22 cellular contexts compared by ENCODE assay signal in the genomic region with DNA sequence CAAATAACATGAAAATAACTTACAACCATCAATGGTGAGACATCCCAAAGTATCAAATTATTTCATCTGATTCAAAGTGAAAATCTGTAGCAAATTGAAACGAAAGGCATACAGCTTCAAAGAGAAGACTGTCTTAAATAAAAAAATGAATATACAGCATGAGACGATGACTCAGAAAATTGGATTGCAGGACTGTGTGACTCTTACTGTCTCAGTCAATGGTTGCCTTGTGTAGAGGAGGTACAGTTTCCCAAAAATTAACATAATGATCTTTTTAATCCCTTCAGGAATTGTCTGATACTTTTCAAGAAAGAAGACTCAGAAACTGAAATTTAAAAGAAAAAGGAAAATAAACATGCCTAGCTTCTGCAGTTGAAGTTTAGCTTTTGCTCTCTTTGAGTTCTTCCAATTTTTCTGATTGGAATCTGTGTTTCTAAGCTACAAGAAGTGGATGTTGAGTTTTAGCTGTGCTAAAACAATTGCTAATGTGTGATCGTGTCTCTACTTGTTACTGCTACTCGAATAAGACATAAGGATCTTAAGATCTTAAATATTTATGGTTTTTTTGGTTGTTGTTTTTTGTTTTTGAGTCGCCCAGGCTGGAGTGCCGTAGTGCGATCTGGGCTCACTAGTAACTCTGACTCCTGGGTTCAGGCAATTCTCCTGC. TPM values are rescaled to one million over a fixed set of nuclear protein-coding genes. Genes with fewer than 3 reads are reported as not detected.
DNase-seq lines count a peak whose midpoint lies in the region; ATAC-seq and TF ChIP-seq lines count a peak whose summit lies in the region.
"Had no signal": no experiment of that assay in that cellular context is flagged by ENCODE, and none has a peak within 500 bp of the region (broad histone marks: within the 10 kb centered on the region; RNA-seq: fewer than 3 reads in every experiment).

No MANE protein-coding gene starts in this region.

- no peaks in the 10 kb centered on the region for H3K4me1 ChIP-seq in RWPE2 (ENCODE audit: insufficient read depth, poor library complexity, severe bottlenecking)
- H3K4me1 ChIP-seq: BE2C had no signal

- H3K9me3 Mint-ChIP-seq in mesothelial cell of epicardium: no peaks in the 10 kb centered on the region
- H3K9me3 Mint-ChIP-seq: activated CD8-positive, alpha-beta T cell treated with anti-CD3 and anti-CD28 coated beads for 36 hours; effector memory CD8-positive, alpha-beta T cell; naive thymus-derived CD8-positive, alpha-beta T cell had no signal

- H3K36me3 ChIP-seq in RWPE2 (ENCODE audit: low read depth): no peaks in the 10 kb centered on the region
- H3K36me3 ChIP-seq: BE2C, lower lobe of right lung, thoracic aorta had no signal

- ATAC-seq in RWPE2 (ENCODE audit: low read depth): 0 out of 3 replicates have a peak, but pooled peaks have one; percentile 51
- peak; percentile 61 for ATAC-seq in esophagus mucosa
- no peak for ATAC-seq in HG03521 (IDR thresholded peaks at IDR 0.05; ENCODE audit: unreplicated experiment)
- no peak for ATAC-seq in HG02623 (IDR thresholded peaks at IDR 0.05; ENCODE audit: unreplicated experiment)
- ATAC-seq: activated CD8-positive, alpha-beta T cell treated with anti-CD3 and anti-CD28 coated beads for 36 hours; effector memory CD8-positive, alpha-beta T cell; lower lobe of right lung; naive thymus-derived CD8-positive, alpha-beta T cell had no signal

- no peaks in the 10 kb centered on the region for H3K27me3 Mint-ChIP-seq in mesothelial cell of epicardium (ENCODE audit: low read depth)
- H3K27me3 Mint-ChIP-seq: effector memory CD8-positive, alpha-beta T cell had no signal

- peak overlapping the region; percentile 73 for H3K27ac Mint-ChIP-seq in mesothelial cell of epicardium
- H3K27ac Mint-ChIP-seq: activated CD8-positive, alpha-beta T cell treated with anti-CD3 and anti-CD28 coated beads for 36 hours; activated naive CD8-positive, alpha-beta T cell; effector memory CD8-positive, alpha-beta T cell; naive thymus-derived CD8-positive, alpha-beta T cell had no signal

- H3K4me1 Mint-ChIP-seq in mesothelial cell of epicardium: peaks cover 35% of the 10 kb centered on the region
- H3K4me1 Mint-ChIP-seq: naive thymus-derived CD8-positive, alpha-beta T cell had no signal

- no peaks in the 10 kb centered on the region for H3K36me3 Mint-ChIP-seq in mesothelial cell of epicardium
- H3K36me3 Mint-ChIP-seq: activated naive CD8-positive, alpha-beta T cell; naive thymus-derived CD8-positive, alpha-beta T cell had no signal

- TF ChIP-seq CTCF in RWPE2 (IDR thresholded peaks at IDR 0.05; ENCODE audit: poor library complexity, severe bottlenecking): no peak
- TF ChIP-seq CTCF in mesothelial cell of epicardium (IDR thresholded peaks at IDR 0.05; ENCODE audit: unreplicated experiment): no peak

- no peak overlapping the region for H3K4me3 ChIP-seq in RWPE2 (ENCODE audit: severe bottlenecking)
- H3K4me3 ChIP-seq: lower lobe of right lung, thoracic aorta had no signal

- H3K27me3 ChIP-seq in RWPE2 (ENCODE audit: insufficient read depth, poor library complexity, severe bottlenecking): no peaks in the 10 kb centered on the region
- H3K27me3 ChIP-seq: BE2C had no signal

- no peaks in the 10 kb centered on the region for H3K9me3 ChIP-seq in RWPE2 (ENCODE audit: severe bottlenecking)
- H3K9me3 ChIP-seq: BE2C, lower lobe of right lung, thoracic aorta had no signal

- no peak overlapping the region for H3K27ac ChIP-seq in RWPE2 (ENCODE audit: poor library complexity, severe bottlenecking)
- H3K27ac ChIP-seq: lower lobe of right lung, VCaP had no signal

- no peak overlapping the region for H3K4me3 Mint-ChIP-seq in mesothelial cell of epicardium
- H3K4me3 Mint-ChIP-seq: activated CD8-positive, alpha-beta T cell treated with anti-CD3 and anti-CD28 coated beads for 36 hours; activated naive CD8-positive, alpha-beta T cell; effector memory CD8-positive, alpha-beta T cell; naive thymus-derived CD8-positive, alpha-beta T cell had no signal

- DNase-seq in GM03348 (ENCODE audit: low spot score) (peak; percentile 56), RWPE2 (ENCODE audit: low spot score) (no peak), mesothelial cell of epicardium (ENCODE audit: low spot score in 2 of 2, unreplicated experiment in 2 of 2) (no peak), 8988T (no peak), iPS-NIHi7 (ENCODE audit: extremely low spot score) (no peak)
- DNase-seq: activated CD8-positive, alpha-beta T cell treated with anti-CD3 and anti-CD28 coated beads for 36 hours; activated T-cell treated with anti-CD3 and anti-CD28 coated beads, Interleukin-2, amount 50 U/mL, for 48 hours; BE2C; central memory CD4-positive, alpha-beta T cell; effector memory CD8-positive, alpha-beta T cell; GOT3; KG1; lower lobe of right lung; naive thymus-derived CD8-positive, alpha-beta T cell; NCI-H1092 treated with DMSO at 0.1 percent for 48 hours; NCI-H82 had no signal

RNA-seq across cellular contexts. Expression of gene EPB41L3, which starts 41.1 kb away (rescaled TPM):
- total RNA-seq in esophagus mucosa (16.3 TPM), mesothelial cell of epicardium (59.9 to 61.9 TPM (median 60.6 TPM) in 3 replicates)

Comparison
In these comparisons a context has a peak if more than half of its experiments do, and no peak if none do; other contexts are left out.
1. ATAC-seq: peak in RWPE2 (single experiment) and esophagus mucosa (single experiment); none in HG03521 (single experiment) and HG02623 (single experiment).